16 cellular contexts compared by ENCODE assay signal in genomic region chr10:6492896-6493295, GRCh38.
DNase-seq lines count a peak whose midpoint lies in the region; ATAC-seq and TF ChIP-seq lines count a peak whose summit lies in the region.
"Had no signal": no experiment of that assay in that cellular context is flagged by ENCODE, and none has a peak within 500 bp of the region (broad histone marks: within the 10 kb centered on the region; RNA-seq: fewer than 3 reads in every experiment).

No MANE protein-coding gene starts in this region.

- H3K4me3 ChIP-seq in spleen (peak overlapping the region in 2 of 8 donors; percentile 29 to 44), heart right ventricle (peak overlapping the region in 1 of 10 donors; percentile 22)

- peak overlapping the region; percentile 99 for H3K27ac Mint-ChIP-seq in activated CD8-positive, alpha-beta memory T cell treated with anti-CD3 and anti-CD28 coated beads, Interleukin-2, amount 10 ng/mL, durations not matched to agents 7 days and 5 days
- H3K27ac Mint-ChIP-seq in stimulated activated naive CD8-positive, alpha-beta T cell treated with anti-CD3 and anti-CD28 coated beads, Interleukin-15, amount 100 ng/mL, for 72 hours: peak overlapping the region; percentile 81 to 97
- H3K27ac Mint-ChIP-seq in activated T-helper 17 cell treated with anti-CD3 and anti-CD28 coated beads, Interleukin-2, amount 50 U/mL, for 72 hours: peak overlapping the region; percentile 78
- H3K27ac Mint-ChIP-seq in type B pancreatic cell: no peak overlapping the region

- peaks cover 0 to 33% (median 0%) of the 10 kb centered on the region in 6 donors for H3K36me3 ChIP-seq in spleen
- no peaks in the 10 kb centered on the region for H3K36me3 ChIP-seq in heart right ventricle

- peak overlapping the region in 7 of 8 donors; percentile 20 to 82 (median 51) for H3K27ac ChIP-seq in spleen
- H3K27ac ChIP-seq in heart right ventricle: peak overlapping the region in 1 of 10 donors; percentile 66

- CTCF ChIA-PET in activated CD8-positive, alpha-beta memory T cell treated with anti-CD3 and anti-CD28 coated beads, Interleukin-2, amount 10 ng/mL, durations not matched to agents 7 days and 5 days (lab: Charles Lee): interaction anchor here (1.0 to 5.2 kb wide), 7 partner anchors 10 to 108 kb away, joined by 3 to 28 read pairs (median 3); no protein-coding TSS in a partner anchor

- no peak for TF ChIP-seq POLR2A in spleen (IDR thresholded peaks at IDR 0.05)

- WGBS in spleen, 5 donors: 91 to 92% (median 91%) methylated on average over 10 of the region's 10 CpGs
- WGBS in heart right ventricle, 2 donors: 87 to 90% methylated on average over 10 of the region's 10 CpGs

- no peak for DNase-seq in activated CD8-positive, alpha-beta memory T cell treated with anti-CD3 and anti-CD28 coated beads, Interleukin-2, amount 10 ng/mL, durations not matched to agents 7 days and 5 days
- DNase-seq in activated CD8-positive, alpha-beta memory T cell treated with anti-CD3 and anti-CD28 coated beads, Interleukin-2, amount 50 U/mL, for 4 hours: no peak
- DNase-seq in stimulated activated naive CD8-positive, alpha-beta T cell treated with anti-CD3 and anti-CD28 coated beads, Interleukin-15, amount 100 ng/mL, for 72 hours: no peak
- no peak for DNase-seq in stimulated activated naive CD8-positive, alpha-beta T cell treated with anti-CD3 and anti-CD28 coated beads, Interleukin-15, Interleukin-2, amounts not matched to agents 100 U/mL and 50 U/mL, for 24 hours
- DNase-seq in spleen: no peak
- DNase-seq in type B pancreatic cell (ENCODE audit: extremely low spot score, unreplicated experiment): no peak
- DNase-seq in heart right ventricle: no peak
- DNase-seq: AML-193, DND-41, GDM1, Kasumi-1, NCI-H1417, NCI-H1930, NCI-H2171 treated with DMSO at 0.1 percent for 48 hours, NCI-H774 had no signal

- peaks cover 0 to 56% (median 13%) of the 10 kb centered on the region in 6 donors for H3K4me1 ChIP-seq in spleen
- peaks cover 0 to 34% (median 0%) of the 10 kb centered on the region in 9 donors for H3K4me1 ChIP-seq in heart right ventricle

- H3K36me3 Mint-ChIP-seq in activated CD8-positive, alpha-beta memory T cell treated with anti-CD3 and anti-CD28 coated beads, Interleukin-2, amount 10 ng/mL, durations not matched to agents 7 days and 5 days: peaks cover 48% of the 10 kb centered on the region
- no peaks in the 10 kb centered on the region for H3K36me3 Mint-ChIP-seq in activated T-helper 17 cell treated with anti-CD3 and anti-CD28 coated beads, Interleukin-2, amount 50 U/mL, for 72 hours (ENCODE audit: low read depth)
- H3K36me3 Mint-ChIP-seq in type B pancreatic cell: no peaks in the 10 kb centered on the region

- no peak overlapping the region for H3K4me3 Mint-ChIP-seq in activated CD8-positive, alpha-beta memory T cell treated with anti-CD3 and anti-CD28 coated beads, Interleukin-2, amount 10 ng/mL, durations not matched to agents 7 days and 5 days
- H3K4me3 Mint-ChIP-seq in stimulated activated naive CD8-positive, alpha-beta T cell treated with anti-CD3 and anti-CD28 coated beads, Interleukin-15, amount 100 ng/mL, for 72 hours: peak overlapping the region in 1 of 2 donors; percentile 83
- no peak overlapping the region for H3K4me3 Mint-ChIP-seq in activated T-helper 17 cell treated with anti-CD3 and anti-CD28 coated beads, Interleukin-2, amount 50 U/mL, for 72 hours
- no peak overlapping the region for H3K4me3 Mint-ChIP-seq in type B pancreatic cell

- H3K4me1 Mint-ChIP-seq in activated CD8-positive, alpha-beta memory T cell treated with anti-CD3 and anti-CD28 coated beads, Interleukin-2, amount 10 ng/mL, durations not matched to agents 7 days and 5 days: peaks cover 29% of the 10 kb centered on the region
- H3K4me1 Mint-ChIP-seq in stimulated activated naive CD8-positive, alpha-beta T cell treated with anti-CD3 and anti-CD28 coated beads, Interleukin-15, amount 100 ng/mL, for 72 hours: peaks cover 40% of the 10 kb centered on the region
- H3K4me1 Mint-ChIP-seq in activated T-helper 17 cell treated with anti-CD3 and anti-CD28 coated beads, Interleukin-2, amount 50 U/mL, for 72 hours: peaks cover 14% of the 10 kb centered on the region
- no peaks in the 10 kb centered on the region for H3K4me1 Mint-ChIP-seq in type B pancreatic cell (ENCODE audit: unreplicated experiment)

- H3K27me3 Mint-ChIP-seq in activated CD8-positive, alpha-beta memory T cell treated with anti-CD3 and anti-CD28 coated beads, Interleukin-2, amount 10 ng/mL, durations not matched to agents 7 days and 5 days: no peaks in the 10 kb centered on the region
- no peaks in the 10 kb centered on the region for H3K27me3 Mint-ChIP-seq in stimulated activated naive CD8-positive, alpha-beta T cell treated with anti-CD3 and anti-CD28 coated beads, Interleukin-15, amount 100 ng/mL, for 72 hours
- no peaks in the 10 kb centered on the region for H3K27me3 Mint-ChIP-seq in activated T-helper 17 cell treated with anti-CD3 and anti-CD28 coated beads, Interleukin-2, amount 50 U/mL, for 72 hours
- H3K27me3 Mint-ChIP-seq in type B pancreatic cell: peaks cover 4% of the 10 kb centered on the region

- TF ChIP-seq CTCF in spleen (IDR thresholded peaks at IDR 0.05 in 8 of 11, conservative IDR thresholded peaks at IDR 0.05 in 3 of 11) (no peak), type B pancreatic cell (conservative IDR thresholded peaks at IDR 0.05) (no peak), heart right ventricle (IDR thresholded peaks at IDR 0.05) (no peak)

- H3K9me3 Mint-ChIP-seq in activated CD8-positive, alpha-beta memory T cell treated with anti-CD3 and anti-CD28 coated beads, Interleukin-2, amount 10 ng/mL, durations not matched to agents 7 days and 5 days (ENCODE audit: low read depth): no peaks in the 10 kb centered on the region
- no peaks in the 10 kb centered on the region for H3K9me3 Mint-ChIP-seq in stimulated activated naive CD8-positive, alpha-beta T cell treated with anti-CD3 and anti-CD28 coated beads, Interleukin-15, amount 100 ng/mL, for 72 hours
- no peaks in the 10 kb centered on the region for H3K9me3 Mint-ChIP-seq in activated T-helper 17 cell treated with anti-CD3 and anti-CD28 coated beads, Interleukin-2, amount 50 U/mL, for 72 hours
- H3K9me3 Mint-ChIP-seq in type B pancreatic cell: no peaks in the 10 kb centered on the region

- H3K9me3 ChIP-seq in spleen (no peaks in the 10 kb centered on the region), heart right ventricle (no peaks in the 10 kb centered on the region)

- intact Hi-C loops in spleen (cut with DNase I; ENCODE audit: low total_unique reads): no loop called here
- intact Hi-C loops in heart right ventricle (cut with DNase I): no loop called here

- ATAC-seq in activated CD8-positive, alpha-beta memory T cell treated with anti-CD3 and anti-CD28 coated beads, Interleukin-2, amount 10 ng/mL, durations not matched to agents 7 days and 5 days: no peak
- no peak for ATAC-seq in stimulated activated naive CD8-positive, alpha-beta T cell treated with anti-CD3 and anti-CD28 coated beads, Interleukin-15, amount 100 ng/mL, for 72 hours
- ATAC-seq in stimulated activated naive CD8-positive, alpha-beta T cell treated with anti-CD3 and anti-CD28 coated beads, Interleukin-15, Interleukin-2, amounts not matched to agents 100 U/mL and 50 U/mL, for 24 hours: no peak
- no peak for ATAC-seq in activated T-helper 17 cell treated with anti-CD3 and anti-CD28 coated beads, Interleukin-2, amount 50 U/mL, for 72 hours (replicated peaks)
- ATAC-seq in heart right ventricle: no peak

- H3K27me3 ChIP-seq in spleen (replicated peaks in 1 of 7): no peaks in the 10 kb centered on the region
- peaks cover 0 to 35% (median 9%) of the 10 kb centered on the region in 7 donors for H3K27me3 ChIP-seq in heart right ventricle
